32 cellular contexts compared by ENCODE assay signal in genomic region chr17:74584307-74584706, GRCh38. TPM values are rescaled to one million over a fixed set of nuclear protein-coding genes. Genes with fewer than 3 reads are reported as not detected.
"Had no signal": no experiment of that assay in that cellular context is flagged by ENCODE, and none has a peak within 500 bp of the region (broad histone marks: within the 10 kb centered on the region; RNA-seq: fewer than 3 reads in every experiment).

No MANE protein-coding gene starts in this region.

- H3K9ac ChIP-seq: KMS-11 had no signal

- H3K4me2 ChIP-seq: KMS-11 had no signal

- H3K27ac Mint-ChIP-seq: activated CD4-positive, alpha-beta memory T cell treated with anti-CD3 and anti-CD28 coated beads for 36 hours; activated naive CD4-positive, alpha-beta T cell treated with anti-CD3 and anti-CD28 coated beads, Interleukin-2, amount 10 ng/mL, durations not matched to agents 7 days and 5 days; activated naive CD8-positive, alpha-beta T cell treated with anti-CD3 and anti-CD28 coated beads for 36 hours; T-helper 1 cell treated with Interleukin-12 subunit alpha and Interleukin-12 subunit beta and Interleukin-4 antibody, amounts not matched to agents 30 μg/mL and 1 μg/mL, for 36 hours; T-helper 2 cell treated with Interferon-gamma antibody and Interleukin-4, amounts not matched to agents 5 μg/mL and 100 μg/mL, for 36 hours had no signal

- H3K36me3 ChIP-seq: brain microvascular endothelial cell had no signal

- H3K4me3 ChIP-seq: SK-N-MC had no signal

- H3K36me3 Mint-ChIP-seq: activated CD4-positive, alpha-beta memory T cell treated with anti-CD3 and anti-CD28 coated beads for 36 hours; activated naive CD4-positive, alpha-beta T cell treated with anti-CD3 and anti-CD28 coated beads, Interleukin-2, amount 10 ng/mL, durations not matched to agents 7 days and 5 days; activated naive CD8-positive, alpha-beta T cell treated with anti-CD3 and anti-CD28 coated beads for 36 hours had no signal

- H3K9me3 Mint-ChIP-seq: T-helper 1 cell treated with Interleukin-12 subunit alpha and Interleukin-12 subunit beta and Interleukin-4 antibody, amounts not matched to agents 30 μg/mL and 1 μg/mL, for 36 hours; T-helper 2 cell treated with Interferon-gamma antibody and Interleukin-4, amounts not matched to agents 5 μg/mL and 100 μg/mL, for 36 hours had no signal

- ATAC-seq: activated CD4-positive, CD25-positive, alpha-beta regulatory T cell treated with anti-CD3 and anti-CD28 coated beads, Interleukin-2, amount 50 U/mL, for 24 hours had no signal

- H3K27me3 ChIP-seq: brain microvascular endothelial cell had no signal

- DNase-seq: activated CD4-positive, alpha-beta memory T cell treated with anti-CD3 and anti-CD28 coated beads for 36 hours; activated CD4-positive, alpha-beta T cell treated with anti-CD3 and anti-CD28 coated beads for 4 hours; activated CD4-positive, alpha-beta T cell treated with anti-CD3 and anti-CD28 coated beads, Interleukin-2, amount 50 U/mL, for 1 hour; activated CD8-positive, alpha-beta memory T cell treated with anti-CD3 and anti-CD28 coated beads, Interleukin-2, amount 50 U/mL, for 4 hours; activated effector memory CD4-positive, alpha-beta T cell treated with Interleukin-2 at 50 U/mL for 16 hours; activated naive CD4-positive, alpha-beta T cell treated with anti-CD3 and anti-CD28 coated beads, Interleukin-2, amount 10 ng/mL, durations not matched to agents 7 days and 5 days; activated naive CD8-positive, alpha-beta T cell treated with anti-CD3 and anti-CD28 coated beads for 36 hours; activated T-cell treated with anti-CD3 and anti-CD28 coated beads for 4 hours; activated T-cell treated with anti-CD3 and anti-CD28 coated beads, Interleukin-2, amount 50 U/mL, for 48 hours; amniotic stem cell; aorta; brain microvascular endothelial cell; central memory CD4-positive, alpha-beta T cell; MM.1S; NCI-H1092 treated with DMSO at 0.1 percent for 48 hours; NCI-H1417; NCI-H146; NCI-H187; NCI-H2029 treated with DMSO at 0.1 percent for 48 hours; NCI-H2107; NCI-H2171; NCI-H510A; NCI-H526; NCI-H748 treated with DMSO at 0.1 percent for 48 hours; OCI-M1; Right ventricle myocardium superior had no signal

- H3K27ac ChIP-seq: brain microvascular endothelial cell, KMS-11, SK-N-MC had no signal

- H3K4me3 Mint-ChIP-seq: activated CD4-positive, alpha-beta memory T cell treated with anti-CD3 and anti-CD28 coated beads for 36 hours; activated naive CD4-positive, alpha-beta T cell treated with anti-CD3 and anti-CD28 coated beads, Interleukin-2, amount 10 ng/mL, durations not matched to agents 7 days and 5 days; activated naive CD8-positive, alpha-beta T cell treated with anti-CD3 and anti-CD28 coated beads for 36 hours; T-helper 1 cell treated with Interleukin-12 subunit alpha and Interleukin-12 subunit beta and Interleukin-4 antibody, amounts not matched to agents 30 μg/mL and 1 μg/mL, for 36 hours; T-helper 2 cell treated with Interferon-gamma antibody and Interleukin-4, amounts not matched to agents 5 μg/mL and 100 μg/mL, for 36 hours had no signal

RNA-seq across cellular contexts. Expression of gene CD300LD, which starts 7.8 kb away (rescaled TPM):
- total RNA-seq: activated CD4-positive, alpha-beta memory T cell treated with anti-CD3 and anti-CD28 coated beads for 36 hours; activated naive CD8-positive, alpha-beta T cell treated with anti-CD3 and anti-CD28 coated beads for 36 hours; aorta; LHCN-M2; Right ventricle myocardium superior had no signal

RNA-seq across cellular contexts. Expression of gene CD300H, which starts 17.0 kb away (rescaled TPM):
- total RNA-seq: activated CD4-positive, alpha-beta memory T cell treated with anti-CD3 and anti-CD28 coated beads for 36 hours; activated naive CD8-positive, alpha-beta T cell treated with anti-CD3 and anti-CD28 coated beads for 36 hours; aorta; LHCN-M2; Right ventricle myocardium superior had no signal
- polyA plus RNA-seq: aorta had no signal

RNA-seq across cellular contexts. Expression of gene CD300C, which starts 38.4 kb away (rescaled TPM):
- total RNA-seq: activated naive CD8-positive, alpha-beta T cell treated with anti-CD3 and anti-CD28 coated beads for 36 hours; LHCN-M2 had no signal

RNA-seq across cellular contexts. Expression of gene CD300E, which starts 39.2 kb away (rescaled TPM):
- total RNA-seq: activated CD4-positive, alpha-beta memory T cell treated with anti-CD3 and anti-CD28 coated beads for 36 hours; activated naive CD8-positive, alpha-beta T cell treated with anti-CD3 and anti-CD28 coated beads for 36 hours; LHCN-M2 had no signal

RNA-seq across cellular contexts. Expression of gene CD300LB, which starts 53.0 kb away (rescaled TPM):
- total RNA-seq: activated CD4-positive, alpha-beta memory T cell treated with anti-CD3 and anti-CD28 coated beads for 36 hours; activated naive CD8-positive, alpha-beta T cell treated with anti-CD3 and anti-CD28 coated beads for 36 hours; LHCN-M2 had no signal
